ENCODE assay signal across 9 cellular contexts in genomic region chr7:155214328-155214986, GRCh38.
A peak's percentile ranks its signal among the peaks of the same experiment; 100 is the strongest.
DNase-seq lines count a peak whose midpoint lies in the region; FAIRE-seq and TF ChIP-seq lines count a peak whose summit lies in the region.
"Had no signal": no experiment of that assay in that cellular context is flagged by ENCODE, and none has a peak within 500 bp of the region (broad histone marks: within the 10 kb centered on the region; RNA-seq: fewer than 3 reads in every experiment).

No MANE protein-coding gene starts in this region.

- H3K9me3 ChIP-seq in osteoblast (ENCODE audit: low read depth, low read length) = no peaks in the 10 kb centered on the region

- H3K27me3 Mint-ChIP-seq in endothelial cell (ENCODE audit: unreplicated experiment) (peaks cover 4% of the 10 kb centered on the region), CD14-positive monocyte (ENCODE audit: low read depth in 3 of 3) (peaks cover 6 to 11% (median 8%) of the 10 kb centered on the region in 3 donors)

- no peak overlapping the region for H3K4me3 Mint-ChIP-seq in endothelial cell (ENCODE audit: unreplicated experiment)
- peak overlapping the region in 1 of 2 donors; percentile 20 for H3K4me3 Mint-ChIP-seq in CD14-positive monocyte

- peak overlapping the region; percentile 65 for H2AFZ ChIP-seq in osteoblast (ENCODE audit: low read length)

- intact Hi-C loops in CD14-positive monocyte (cut with micrococcal nuclease) = no loop called here

- H3K4me1 Mint-ChIP-seq in endothelial cell (ENCODE audit: unreplicated experiment) (no peaks in the 10 kb centered on the region), CD14-positive monocyte (no peaks in the 10 kb centered on the region)

- CTCF ChIA-PET in AG04449 (lab: Yijun Ruan, JAX) = interaction anchor here (0.8 to 2.9 kb wide), 3 partner anchors 24 to 287 kb away, joined by 3 to 8 read pairs (median 7); no protein-coding TSS in a partner anchor

- no peaks in the 10 kb centered on the region for H3K36me3 Mint-ChIP-seq in endothelial cell (ENCODE audit: low read depth, unreplicated experiment)
- no peaks in the 10 kb centered on the region for H3K36me3 Mint-ChIP-seq in CD14-positive monocyte

- POLR2A ChIA-PET in AG04449 (lab: Yijun Ruan, JAX) = interaction anchor here (0.8 to 2.5 kb wide), 6 partner anchors 8 to 83 kb away, joined by 3 to 15 read pairs (median 4); partner anchors contain the start of gene INSIG1

- no peaks in the 10 kb centered on the region for H3K79me2 ChIP-seq in osteoblast (ENCODE audit: insufficient read depth, low read length)

- H3K9me3 Mint-ChIP-seq in endothelial cell (ENCODE audit: unreplicated experiment) = no peaks in the 10 kb centered on the region
- peaks cover 0 to 1% (median 0%) of the 10 kb centered on the region in 7 donors for H3K9me3 Mint-ChIP-seq in CD14-positive monocyte

- DNase-seq in AG04449 (ENCODE audit: low read depth, low spot score) (no peak), LoVo (ENCODE audit: low spot score) (peak; percentile 64), endothelial cell (ENCODE audit: low spot score) (no peak), osteoblast (ENCODE audit: insufficient read length, low spot score, missing footprints) (peak; percentile 58), CD14-positive monocyte (ENCODE audit: low spot score) (no peak), T-helper 2 cell (no peak), D721Med (ENCODE audit: insufficient read length, low spot score) (no peak), MV-4-11 (lab: John Stamatoyannopoulos, UW) (no peak)
- DNase-seq: activated CD4-positive, alpha-beta T cell treated with anti-CD3 and anti-CD28 coated beads, Interleukin-2, amount 50 U/mL, for 48 hours had no signal

- H3K27me3 ChIP-seq in osteoblast (ENCODE audit: insufficient read depth, low read length) = no peaks in the 10 kb centered on the region

- no peaks in the 10 kb centered on the region for H3K36me3 ChIP-seq in osteoblast (ENCODE audit: insufficient read depth, low read length)

- peaks cover 36% of the 10 kb centered on the region for H3K4me1 ChIP-seq in osteoblast (ENCODE audit: insufficient read depth, low read length)

- peak overlapping the region; percentile 50 for H3K4me3 ChIP-seq in AG04449 (ENCODE audit: low read depth, low read length)
- peak overlapping the region; percentile 67 for H3K4me3 ChIP-seq in osteoblast (ENCODE audit: insufficient read depth, low read length)

- H3K27ac Mint-ChIP-seq in endothelial cell (ENCODE audit: unreplicated experiment) = peak overlapping the region; percentile 42
- H3K27ac Mint-ChIP-seq in CD14-positive monocyte = no peak overlapping the region

- peak overlapping the region; percentile 80 for H3K4me2 ChIP-seq in osteoblast (ENCODE audit: insufficient read depth, low read length)

- FAIRE-seq in D721Med (lab: Jason Lieb, UNC) = no peak

- peak overlapping the region; percentile 82 for H3K27ac ChIP-seq in osteoblast (ENCODE audit: low read depth, low read length)

- H4K20me1 ChIP-seq in osteoblast (ENCODE audit: insufficient read depth, low read length) = no peaks in the 10 kb centered on the region

- no peak for TF ChIP-seq CTCF in AG04449 (IDR thresholded peaks at IDR 0.05; ENCODE audit: insufficient read depth, low read length, missing control alignments)
- no peak for TF ChIP-seq CTCF in endothelial cell (IDR thresholded peaks at IDR 0.05; ENCODE audit: unreplicated experiment)
- no peak for TF ChIP-seq CTCF in osteoblast (IDR thresholded peaks at IDR 0.05; ENCODE audit: extremely low read depth, low read depth, low read length)
- no peak for TF ChIP-seq CTCF in CD14-positive monocyte (IDR thresholded peaks at IDR 0.05)
- no peak for TF ChIP-seq CTCF in D721Med (IDR thresholded peaks at IDR 0.05; ENCODE audit: insufficient read depth, missing control alignments)

Comparison
In these comparisons a context has a peak if more than half of its experiments do, and no peak if none do; other contexts are left out.
1. DNase-seq: peak in LoVo (single experiment) and osteoblast (single experiment); none in AG04449 (single experiment), endothelial cell (single experiment), CD14-positive monocyte (single experiment), T-helper 2 cell (0 of 5), D721Med (single experiment) and MV-4-11 (single experiment).